14 cellular contexts compared by ENCODE assay signal in the genomic region with DNA sequence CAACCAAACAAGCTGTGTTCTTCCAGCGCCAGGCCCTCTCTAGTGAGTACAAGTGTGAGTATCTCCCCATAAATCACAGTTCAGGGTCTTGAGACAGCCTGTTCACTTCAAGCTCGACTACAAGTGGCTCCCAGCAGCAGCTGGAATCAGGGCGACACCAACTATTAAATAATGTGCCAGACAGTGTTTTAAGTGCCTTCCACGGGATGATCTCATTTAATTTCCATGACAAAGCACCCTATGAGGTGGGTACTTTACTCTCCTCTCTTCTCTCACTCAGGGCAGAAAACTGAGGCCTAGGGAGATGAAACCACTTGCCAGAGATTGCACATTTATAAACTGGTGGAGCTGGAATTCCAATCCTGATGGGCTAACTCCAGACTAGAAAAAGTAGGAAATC. TPM values are rescaled to one million over a fixed set of nuclear protein-coding genes. Genes with fewer than 3 reads are reported as not detected.
DNase-seq lines count a peak whose midpoint lies in the region; ATAC-seq, FAIRE-seq and TF ChIP-seq lines count a peak whose summit lies in the region.
"Had no signal": no experiment of that assay in that cellular context is flagged by ENCODE, and none has a peak within 500 bp of the region (broad histone marks: within the 10 kb centered on the region; RNA-seq: fewer than 3 reads in every experiment).

No MANE protein-coding gene starts in this region.

- CTCF ChIA-PET in A673 (lab: Charles Lee): interaction anchor here (0.6 to 2.1 kb wide), 8 partner anchors 11 to 644 kb away, joined by 4 to 45 read pairs (median 6); partner anchors contain the start of genes ADD2 and SNRPG
- CTCF ChIA-PET in HEK293 (lab: Yijun Ruan, JAX): interaction anchor here (0.6 to 8.0 kb wide), 47 partner anchors 8 to 646 kb away, joined by 3 to 163 read pairs (median 4); partner anchors contain the start of genes ADD2, MXD1, SNRPG and TGFA

- no TSS peak for BruUV-seq in A673 (replicated peaks; lab: Mats Ljungman, UMichigan)

- TF ChIP-seq CTCF in A673 (conservative IDR thresholded peaks at IDR 0.05; ENCODE audit: low read depth, low read length) (no peak), HEK293 (tag by site-specific recombination; IDR thresholded peaks at IDR 0.05) (no peak), foreskin keratinocyte (conservative IDR thresholded peaks at IDR 0.05) (no peak)

- FAIRE-seq in GM12892 (lab: Jason Lieb, UNC): no peak
- FAIRE-seq: urothelium cell line had no signal

- peak; percentile 80 for DNase-seq in A673 (ENCODE audit: low spot score)
- DNase-seq in NCI-H510A (lab: John Stamatoyannopoulos, UW): peak; percentile 50
- peak in 1 of 2 donors; percentile 43 for DNase-seq in foreskin keratinocyte
- no peak for DNase-seq in putamen (ENCODE audit: low spot score)
- DNase-seq in UCSD-AML1 (lab: John Stamatoyannopoulos, UW; ENCODE audit: unreplicated experiment): no peak
- no peak for DNase-seq in GM12892 (ENCODE audit: insufficient read length)
- DNase-seq in left colon: no peak
- DNase-seq: left ventricle myocardium inferior, psoas muscle had no signal

- ATAC-seq in foreskin keratinocyte: no peak
- no peak for ATAC-seq in left colon

- H3K4me3 ChIP-seq in A673 (ENCODE audit: low read depth, low read length, poor library complexity, severe bottlenecking) (no peak overlapping the region), HEK293 (ENCODE audit: low read depth, low read length) (no peak overlapping the region)
- H3K4me3 ChIP-seq: K562, left ventricle myocardium inferior, psoas muscle, SJSA1 had no signal

- H3K27ac ChIP-seq in A673 (ENCODE audit: low read depth, low read length, poor library complexity, severe bottlenecking): no peak overlapping the region
- H3K27ac ChIP-seq in HEK293 (ENCODE audit: extremely low read depth, low read depth, low read length): no peak overlapping the region
- peak overlapping the region; percentile 49 for H3K27ac ChIP-seq in foreskin keratinocyte
- H3K27ac ChIP-seq: HL-60, left ventricle myocardium inferior, psoas muscle, SJSA1 had no signal

- POLR2A ChIA-PET in A673 (lab: Charles Lee; ENCODE audit: low non-redundant PET): interaction anchor here (0.6 to 1.0 kb wide), 3 partner anchors 11 to 300 kb away, joined by 3 to 6 read pairs (median 4); partner anchors contain the start of gene SNRPG
- POLR2A ChIA-PET in HEK293 (lab: Yijun Ruan, JAX): interaction anchor here (0.6 to 3.8 kb wide), 5 partner anchors 11 to 464 kb away, joined by 3 to 49 read pairs (median 3); partner anchors contain the start of genes ADD2, MXD1 and SNRPG

- no peaks in the 10 kb centered on the region for H3K9me3 ChIP-seq in A673 (ENCODE audit: low read depth, low read length, poor library complexity, severe bottlenecking)
- no peaks in the 10 kb centered on the region for H3K9me3 ChIP-seq in HEK293 (ENCODE audit: control insufficient read depth, insufficient read depth, low read depth, low read length)
- H3K9me3 ChIP-seq: left ventricle myocardium inferior, psoas muscle, SJSA1 had no signal

- H3K36me3 ChIP-seq in A673 (ENCODE audit: insufficient read depth, low read length, poor library complexity, severe bottlenecking) (peaks cover 4% of the 10 kb centered on the region), HEK293 (ENCODE audit: control insufficient read depth in 2 of 2, insufficient read depth in 1 of 2, low read length in 2 of 2) (peaks cover 3 to 14% of the 10 kb centered on the region in 2 experiments; a peak in 2 of 3 replicates)

- H3K27me3 ChIP-seq in A673 (replicated peaks; ENCODE audit: insufficient read depth, low read depth, low read length, poor library complexity) (no peaks in the 10 kb centered on the region), foreskin keratinocyte (no peaks in the 10 kb centered on the region)
- H3K27me3 ChIP-seq: SJSA1 had no signal

- intact Hi-C loops in A673 (cut with micrococcal nuclease; ENCODE audit: unreplicated experiment) (loop anchor here (1.0 to 10.0 kb wide), 4 partner anchors 248 to 480 kb away; partner anchors contain the start of gene TGFA), left colon (cut with DNase I, micrococcal nuclease) (loop anchor here in 1 of 2 donors (10.0 kb wide), 1 partner anchor 310 kb away; no protein-coding TSS in a partner anchor)

- TF ChIP-seq POLR2A in GM12892 (IDR thresholded peaks at IDR 0.05; ENCODE audit: low read depth, low read length): no peak

- H3K4me1 ChIP-seq in A673 (ENCODE audit: insufficient read depth, low read length, poor library complexity, severe bottlenecking): peaks cover 13% of the 10 kb centered on the region
- H3K4me1 ChIP-seq in HEK293 (ENCODE audit: control insufficient read depth, insufficient read depth, low read length): peaks cover 6% of the 10 kb centered on the region; the same call in 1 of the 2 replicates
- peaks cover 17% of the 10 kb centered on the region for H3K4me1 ChIP-seq in foreskin keratinocyte

TF ChIP-seq in HEK293, 187 proteins besides CTCF, POLR2A, EP300 and RAD21 (continues in another document):
- peak; percentile 35; the same call in 1 of the 2 replicates for TF ChIP-seq ZNF664 (tag by site-specific recombination; IDR thresholded peaks at IDR 0.05)
- TF ChIP-seq ZFP41 (tag by site-specific recombination; IDR thresholded peaks at IDR 0.05; ENCODE audit: borderline replicate concordance): no peak
- TF ChIP-seq ZNF366 (tag by site-specific recombination; conservative IDR thresholded peaks at IDR 0.05): peak; percentile 45; the same call in 1 of the 2 replicates
- TF ChIP-seq, protein P1, sequence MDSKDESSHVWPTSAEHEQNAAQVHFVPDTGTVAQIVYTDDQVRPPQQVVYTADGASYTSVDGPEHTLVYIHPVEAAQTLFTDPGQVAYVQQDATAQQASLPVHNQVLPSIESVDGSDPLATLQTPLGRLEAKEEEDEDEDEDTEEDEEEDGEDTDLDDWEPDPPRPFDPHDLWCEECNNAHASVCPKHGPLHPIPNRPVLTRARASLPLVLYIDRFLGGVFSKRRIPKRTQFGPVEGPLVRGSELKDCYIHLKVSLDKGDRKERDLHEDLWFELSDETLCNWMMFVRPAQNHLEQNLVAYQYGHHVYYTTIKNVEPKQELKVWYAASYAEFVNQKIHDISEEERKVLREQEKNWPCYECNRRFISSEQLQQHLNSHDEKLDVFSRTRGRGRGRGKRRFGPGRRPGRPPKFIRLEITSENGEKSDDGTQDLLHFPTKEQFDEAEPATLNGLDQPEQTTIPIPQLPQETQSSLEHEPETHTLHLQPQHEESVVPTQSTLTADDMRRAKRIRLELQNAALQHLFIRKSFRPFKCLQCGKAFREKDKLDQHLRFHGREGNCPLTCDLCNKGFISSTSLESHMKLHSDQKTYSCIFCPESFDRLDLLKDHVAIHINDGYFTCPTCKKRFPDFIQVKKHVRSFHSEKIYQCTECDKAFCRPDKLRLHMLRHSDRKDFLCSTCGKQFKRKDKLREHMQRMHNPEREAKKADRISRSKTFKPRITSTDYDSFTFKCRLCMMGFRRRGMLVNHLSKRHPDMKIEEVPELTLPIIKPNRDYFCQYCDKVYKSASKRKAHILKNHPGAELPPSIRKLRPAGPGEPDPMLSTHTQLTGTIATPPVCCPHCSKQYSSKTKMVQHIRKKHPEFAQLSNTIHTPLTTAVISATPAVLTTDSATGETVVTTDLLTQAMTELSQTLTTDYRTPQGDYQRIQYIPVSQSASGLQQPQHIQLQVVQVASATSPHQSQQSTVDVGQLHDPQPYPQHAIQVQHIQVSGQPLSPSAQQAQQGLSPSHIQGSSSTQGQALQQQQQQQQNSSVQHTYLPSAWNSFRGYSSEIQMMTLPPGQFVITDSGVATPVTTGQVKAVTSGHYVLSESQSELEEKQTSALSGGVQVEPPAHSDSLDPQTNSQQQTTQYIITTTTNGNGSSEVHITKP (tag by site-specific recombination; IDR thresholded peaks at IDR 0.05): peak; percentile 78
- peak; percentile 54; the same call in 1 of the 2 replicates for TF ChIP-seq ZBTB21 (tag by site-specific recombination; IDR thresholded peaks at IDR 0.05)
- peak; percentile 60 for TF ChIP-seq SP7 (tag by site-specific recombination; IDR thresholded peaks at IDR 0.05)
- peak; percentile 58 for TF ChIP-seq FEZF1 (tag by site-specific recombination; IDR thresholded peaks at IDR 0.05)
- no peak for TF ChIP-seq ZNF18 (tag by site-specific recombination; IDR thresholded peaks at IDR 0.05)
- peak; percentile 94 for TF ChIP-seq ZNF660 (tag by site-specific recombination; IDR thresholded peaks at IDR 0.05)
- TF ChIP-seq OSR2 (tag by site-specific recombination; IDR thresholded peaks at IDR 0.05): peak; percentile 41

RNA-seq across cellular contexts. Expression of gene FAM136A, which starts 2.6 kb away (rescaled TPM):
- total RNA-seq in A673 (2021) (71.6 and 77.7 TPM in 2 replicates), foreskin keratinocyte (42.4 and 46.4 TPM in 2 replicates), left colon (10 to 100 TPM; 37.4 to 55.5 TPM)
- 37.8 and 45.6 TPM in 2 replicates for polyA plus RNA-seq in foreskin keratinocyte
- polyA plus RNA-seq in GM12892 (2012; ENCODE audit: missing spikeins): 61.0 TPM

RNA-seq across cellular contexts. Expression of gene SNRPG, which starts 11.0 kb away (rescaled TPM):
- 355 and 386 TPM in 2 replicates for total RNA-seq in A673 (2021)
- total RNA-seq in foreskin keratinocyte: 256 and 288 TPM in 2 replicates
- polyA plus RNA-seq in foreskin keratinocyte: 416 and 483 TPM in 2 replicates
- polyA plus RNA-seq in GM12892 (2012; ENCODE audit: missing spikeins): 241 TPM
- total RNA-seq in left colon: 10 to 100 TPM; 86.2 to 88.9 TPM

RNA-seq across cellular contexts. Expression of gene PCYOX1, which starts 46.6 kb away (rescaled TPM):
- total RNA-seq in A673 (2021) (45.7 and 46.0 TPM in 2 replicates), foreskin keratinocyte (34.8 and 35.6 TPM in 2 replicates), left colon (10 to 100 TPM; 60.8 to 61.0 TPM)
- polyA plus RNA-seq in foreskin keratinocyte: 12.5 and 13.8 TPM in 2 replicates
- 5.5 TPM for polyA plus RNA-seq in GM12892 (2012; ENCODE audit: missing spikeins)

RNA-seq across cellular contexts. Expression of gene TIA1, which starts 56.1 kb away (rescaled TPM):
- total RNA-seq in A673 (2021) (185 and 197 TPM in 2 replicates), foreskin keratinocyte (44.4 and 45.2 TPM in 2 replicates), left colon (10 to 100 TPM; 82.2 to 84.0 TPM)
- polyA plus RNA-seq in foreskin keratinocyte: 10.7 and 12.1 TPM in 2 replicates
- 62.9 TPM for polyA plus RNA-seq in GM12892 (2012; ENCODE audit: missing spikeins)

Comparison
In these comparisons a context has a peak if more than half of its experiments do, and no peak if none do; other contexts are left out.
1. DNase-seq: peak in A673 (single experiment) and NCI-H510A (single experiment); none in putamen (single experiment), UCSD-AML1 (single experiment), GM12892 (single experiment) and left colon (0 of 2).